1 cellular context compared by ENCODE assay signal in the genomic region with DNA sequence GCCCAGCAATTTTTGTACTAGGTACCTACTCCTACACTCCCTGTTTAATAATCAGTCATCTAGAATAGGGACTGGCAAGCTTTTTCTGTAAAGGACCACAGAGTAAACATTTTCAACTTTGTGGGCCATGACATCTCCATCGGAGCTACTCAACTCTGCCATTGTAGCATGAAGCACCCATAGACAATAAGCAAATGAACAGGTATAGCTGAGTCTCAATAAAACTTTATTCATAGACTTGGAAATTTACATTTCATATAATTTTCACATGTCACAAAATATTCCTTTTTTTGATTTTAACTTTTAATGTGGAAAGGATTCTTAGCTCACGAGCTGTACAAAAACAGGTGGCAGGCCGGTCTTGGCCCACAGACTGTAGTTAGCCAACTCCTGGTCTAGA.
TF ChIP-seq lines count a peak whose summit lies in the region.

No MANE protein-coding gene starts in this region.

TF ChIP-seq in K562, 482 proteins besides CTCF, POLR2A, EP300 and RAD21:
- TF ChIP-seq, protein P1, sequence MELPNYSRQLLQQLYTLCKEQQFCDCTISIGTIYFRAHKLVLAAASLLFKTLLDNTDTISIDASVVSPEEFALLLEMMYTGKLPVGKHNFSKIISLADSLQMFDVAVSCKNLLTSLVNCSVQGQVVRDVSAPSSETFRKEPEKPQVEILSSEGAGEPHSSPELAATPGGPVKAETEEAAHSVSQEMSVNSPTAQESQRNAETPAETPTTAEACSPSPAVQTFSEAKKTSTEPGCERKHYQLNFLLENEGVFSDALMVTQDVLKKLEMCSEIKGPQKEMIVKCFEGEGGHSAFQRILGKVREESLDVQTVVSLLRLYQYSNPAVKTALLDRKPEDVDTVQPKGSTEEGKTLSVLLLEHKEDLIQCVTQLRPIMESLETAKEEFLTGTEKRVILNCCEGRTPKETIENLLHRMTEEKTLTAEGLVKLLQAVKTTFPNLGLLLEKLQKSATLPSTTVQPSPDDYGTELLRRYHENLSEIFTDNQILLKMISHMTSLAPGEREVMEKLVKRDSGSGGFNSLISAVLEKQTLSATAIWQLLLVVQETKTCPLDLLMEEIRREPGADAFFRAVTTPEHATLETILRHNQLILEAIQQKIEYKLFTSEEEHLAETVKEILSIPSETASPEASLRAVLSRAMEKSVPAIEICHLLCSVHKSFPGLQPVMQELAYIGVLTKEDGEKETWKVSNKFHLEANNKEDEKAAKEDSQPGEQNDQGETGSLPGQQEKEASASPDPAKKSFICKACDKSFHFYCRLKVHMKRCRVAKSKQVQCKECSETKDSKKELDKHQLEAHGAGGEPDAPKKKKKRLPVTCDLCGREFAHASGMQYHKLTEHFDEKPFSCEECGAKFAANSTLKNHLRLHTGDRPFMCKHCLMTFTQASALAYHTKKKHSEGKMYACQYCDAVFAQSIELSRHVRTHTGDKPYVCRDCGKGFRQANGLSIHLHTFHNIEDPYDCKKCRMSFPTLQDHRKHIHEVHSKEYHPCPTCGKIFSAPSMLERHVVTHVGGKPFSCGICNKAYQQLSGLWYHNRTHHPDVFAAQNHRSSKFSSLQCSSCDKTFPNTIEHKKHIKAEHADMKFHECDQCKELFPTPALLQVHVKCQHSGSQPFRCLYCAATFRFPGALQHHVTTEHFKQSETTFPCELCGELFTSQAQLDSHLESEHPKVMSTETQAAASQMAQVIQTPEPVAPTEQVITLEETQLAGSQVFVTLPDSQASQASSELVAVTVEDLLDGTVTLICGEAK (IDR thresholded peaks at IDR 0.05), result peak; percentile 69
- TF ChIP-seq, protein P1 (CRISPR knock-in tag; IDR thresholded peaks at IDR 0.05), result no peak
- TF ChIP-seq ZNF197 (CRISPR knock-in tag; IDR thresholded peaks at IDR 0.05; ENCODE audit: low read depth), result no peak
